ENCODE assay signal across 9 cellular contexts in genomic region chr2:119517433-119517832, GRCh38. TPM values are rescaled to one million over a fixed set of nuclear protein-coding genes. Genes with fewer than 3 reads are reported as not detected.
A peak's percentile ranks its signal among the peaks of the same experiment; 100 is the strongest.
DNase-seq lines count a peak whose midpoint lies in the region; ATAC-seq, FAIRE-seq and TF ChIP-seq lines count a peak whose summit lies in the region.
"Had no signal": no experiment of that assay in that cellular context is flagged by ENCODE, and none has a peak within 500 bp of the region (broad histone marks: within the 10 kb centered on the region; RNA-seq: fewer than 3 reads in every experiment).

No MANE protein-coding gene starts in this region.

- H3K9me3 ChIP-seq in small intestine (ENCODE audit: control insufficient read depth, low read depth): no peaks in the 10 kb centered on the region
- H3K9me3 ChIP-seq: neutrophil had no signal

- H3K27me3 ChIP-seq in small intestine (ENCODE audit: control insufficient read depth in 2 of 2, insufficient read depth in 2 of 2, low read length in 2 of 2): no peaks in the 10 kb centered on the region

- no peaks in the 10 kb centered on the region for H3K4me1 Mint-ChIP-seq in glutamatergic neuron (ENCODE audit: low read depth, unreplicated experiment)

- no peaks in the 10 kb centered on the region for H3K36me3 ChIP-seq in small intestine (ENCODE audit: control insufficient read depth in 2 of 2, insufficient read depth in 2 of 2, low read length in 2 of 2)
- H3K36me3 ChIP-seq: neutrophil had no signal

- TF ChIP-seq CTCF in glutamatergic neuron (IDR thresholded peaks at IDR 0.05; ENCODE audit: partially characterized antibody, unreplicated experiment): peak; percentile 87

- H3K27me3 Mint-ChIP-seq in glutamatergic neuron (ENCODE audit: unreplicated experiment): peaks cover 2% of the 10 kb centered on the region

- ATAC-seq in GM18909 (IDR thresholded peaks at IDR 0.05; ENCODE audit: poor library complexity, unreplicated experiment) (peak; percentile 90), HG03064 (IDR thresholded peaks at IDR 0.05; ENCODE audit: low read depth, unreplicated experiment) (peak; percentile 78)

- peaks cover 5% of the 10 kb centered on the region for H3K36me3 Mint-ChIP-seq in glutamatergic neuron (ENCODE audit: unreplicated experiment)

- peaks cover 5% of the 10 kb centered on the region for H3K9me3 Mint-ChIP-seq in glutamatergic neuron (ENCODE audit: unreplicated experiment)

- H3K27ac ChIP-seq in small intestine (ENCODE audit: low read depth in 1 of 2, low read length in 1 of 2): no peak overlapping the region
- H3K27ac ChIP-seq: neutrophil had no signal

- DNase-seq in CMK (ENCODE audit: low read depth): peak; percentile 32
- DNase-seq in NCI-H510A treated with DMSO at 0.1 percent for 48 hours (lab: John Stamatoyannopoulos, UW): peak; percentile 39
- peak; percentile 7 for DNase-seq in activated T-cell treated with anti-CD3 and anti-CD28 coated beads for 24 hours (ENCODE audit: low read depth)
- DNase-seq in glutamatergic neuron: peak; percentile 80
- DNase-seq in small intestine: peak; percentile 85
- DNase-seq in DMS79 (lab: John Stamatoyannopoulos, UW): no peak

- no peak for FAIRE-seq in small intestine (lab: Jason Lieb, UNC)

- no peak overlapping the region for H3K4me3 ChIP-seq in small intestine (ENCODE audit: low read depth in 1 of 2, low read length in 2 of 2)

- no peak overlapping the region for H3K4me3 Mint-ChIP-seq in glutamatergic neuron (ENCODE audit: unreplicated experiment)

- H3K27ac Mint-ChIP-seq in glutamatergic neuron (ENCODE audit: unreplicated experiment): no peak overlapping the region

- H3K4me1 ChIP-seq in small intestine (ENCODE audit: control insufficient read depth in 2 of 2, insufficient read depth in 1 of 2, low read depth in 1 of 2, low read length in 1 of 2): no peaks in the 10 kb centered on the region

- 13 to 27% (median 17%) methylated on average over 7 of the region's 7 CpGs for WGBS in small intestine, 3 donors

RNA-seq across cellular contexts. Expression of gene SCTR, which starts 6.8 kb away (rescaled TPM):
- not detected for total RNA-seq in glutamatergic neuron (ENCODE audit: unreplicated experiment)
- 10 to 100 TPM; 15.0 to 48.8 (median 43.5) TPM for polyA plus RNA-seq in small intestine

RNA-seq across cellular contexts. Expression of gene CFAP221, which starts 26.8 kb away (rescaled TPM):
- total RNA-seq in glutamatergic neuron (ENCODE audit: unreplicated experiment): 0.34 TPM
- 10 to 100 TPM in 1 of 3 donors, 1 to 10 TPM in 2; 2.2 to 10.3 (median 3.0) TPM for polyA plus RNA-seq in small intestine
